In genomic region chr22:40414306-40414705, GRCh38 we compare ENCODE assay signal across 1 cellular context.
TF ChIP-seq lines count a peak whose summit lies in the region.

No MANE protein-coding gene starts in this region.

TF ChIP-seq in GM23338, 12 proteins besides CTCF, POLR2A, EP300 and RAD21 (continued from another document):
- TF ChIP-seq ZNF462 (CRISPR knock-in tag; IDR thresholded peaks at IDR 0.05) (no peak), NANOG (IDR thresholded peaks at IDR 0.05; ENCODE audit: borderline replicate concordance) (no peak)
